In the genomic region with DNA sequence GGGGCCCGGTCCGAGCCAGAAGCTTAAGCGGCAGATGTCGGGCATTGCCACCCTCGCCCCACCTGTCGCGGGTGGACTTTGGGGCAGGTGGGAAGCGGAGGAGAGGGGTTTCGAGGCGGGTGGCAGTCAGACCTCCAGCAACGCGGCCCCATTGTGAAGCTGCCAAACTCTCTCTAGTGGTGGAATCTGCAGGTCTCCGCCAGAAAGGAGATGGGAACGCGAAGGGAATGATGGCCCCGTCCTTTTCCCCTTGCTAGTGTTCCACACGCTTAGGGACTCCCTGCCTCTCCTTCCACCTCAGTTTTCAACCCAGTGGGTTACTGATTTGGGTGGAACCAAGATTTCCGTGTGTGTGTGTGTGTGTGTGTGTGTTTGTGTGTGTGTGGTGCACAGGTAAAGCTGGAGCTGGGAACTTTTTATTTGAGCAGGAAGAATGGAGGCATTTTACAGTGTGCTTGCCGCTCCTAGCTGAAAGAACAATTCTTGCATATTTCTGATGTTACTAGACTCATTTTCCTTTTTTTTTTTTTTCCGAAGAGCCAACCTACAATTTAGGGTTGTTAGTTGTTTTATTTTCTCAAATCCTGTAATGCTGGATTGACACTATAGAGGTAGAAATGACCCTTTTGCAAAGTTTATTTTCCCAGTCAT, we compare ENCODE assay signal across 8 cellular contexts. TPM values are rescaled to one million over a fixed set of nuclear protein-coding genes. Genes with fewer than 3 reads are reported as not detected.
DNase-seq lines count a peak whose midpoint lies in the region; ATAC-seq, FAIRE-seq and TF ChIP-seq lines count a peak whose summit lies in the region.

No MANE protein-coding gene starts in this region.

- H4K20me1 ChIP-seq in GM12878 (ENCODE audit: control insufficient read depth, insufficient read depth): no peaks in the 10 kb centered on the region

- H3K4me3 ChIP-seq in GM12878 (peak overlapping the region; percentile 87), small intestine (ENCODE audit: low read depth in 1 of 2, low read length in 2 of 2) (peak overlapping the region; percentile 76 to 88)

- no peak for TF ChIP-seq EP300 in GM12878 (IDR thresholded peaks at IDR 0.05; ENCODE audit: borderline replicate concordance in 1 of 2, control insufficient read depth in 1 of 2, low read depth in 2 of 2, low read length in 2 of 2)

- peak overlapping the region; percentile 83 to 90 (median 86) for H3K4me3 Mint-ChIP-seq in immature natural killer cell

- H3K36me3 Mint-ChIP-seq in immature natural killer cell: no peaks in the 10 kb centered on the region

- no peaks in the 10 kb centered on the region for H3K36me3 ChIP-seq in GM12878 (ENCODE audit: control insufficient read depth in 2 of 2, insufficient read depth in 2 of 2, low read length in 1 of 2)
- no peaks in the 10 kb centered on the region for H3K36me3 ChIP-seq in small intestine (ENCODE audit: control insufficient read depth in 2 of 2, insufficient read depth in 2 of 2, low read length in 2 of 2)

- H2AFZ ChIP-seq in GM12878 (ENCODE audit: control insufficient read depth, low read depth, low read length): peak overlapping the region; percentile 76

- peak overlapping the region; percentile 34 for H3K27ac ChIP-seq in GM12878 (ENCODE audit: control insufficient read depth, insufficient read depth)
- peak overlapping the region; percentile 72 to 97 for H3K27ac ChIP-seq in small intestine (ENCODE audit: low read depth in 1 of 2, low read length in 1 of 2)

- H3K27me3 ChIP-seq in GM12878 (replicated peaks in 1 of 2; ENCODE audit: control insufficient read depth in 2 of 2, insufficient read depth in 2 of 2, low read length in 1 of 2) (no peaks in the 10 kb centered on the region), small intestine (ENCODE audit: control insufficient read depth in 2 of 2, insufficient read depth in 2 of 2, low read length in 2 of 2) (no peaks in the 10 kb centered on the region)

- BruUV-seq in GM12878 (replicated peaks; lab: Mats Ljungman, UMichigan): no TSS peak

- H3K79me2 ChIP-seq in GM12878 (ENCODE audit: control insufficient read depth, insufficient read depth, low read length): peaks cover 49% of the 10 kb centered on the region

- ATAC-seq in Right ventricle myocardium superior (ENCODE audit: poor library complexity) (peak; percentile 30), Right ventricle myocardium inferior (no peak), GM12878 (no peak), GM21367 (IDR thresholded peaks at IDR 0.05; ENCODE audit: unreplicated experiment) (no peak), HG03108 (IDR thresholded peaks at IDR 0.05; ENCODE audit: unreplicated experiment) (no peak)

- no peak for FAIRE-seq in GM12878 (lab: Jason Lieb, UNC)
- no peak for FAIRE-seq in small intestine (lab: Jason Lieb, UNC)

- no peaks in the 10 kb centered on the region for H3K9me3 ChIP-seq in GM12878 (replicated peaks; ENCODE audit: control insufficient read depth, insufficient read depth, low read length)
- no peaks in the 10 kb centered on the region for H3K9me3 ChIP-seq in small intestine (ENCODE audit: control insufficient read depth, low read depth)

- POLR2A ChIA-PET in GM12878 (lab: Charles Lee): interaction anchor here (0.7 to 2.6 kb wide), 5 partner anchors 12 to 504 kb away, joined by 3 to 7 read pairs (median 6); a partner anchor contains a TSS

- RAD21 ChIA-PET in GM12878 (lab: Charles Lee; ENCODE audit: unreplicated experiment): interaction anchor here (1.5 to 4.8 kb wide), 2 partner anchors 11 to 664 kb away, joined by 3 to 34 read pairs; no protein-coding TSS in a partner anchor

- SMC1A ChIA-PET in GM12878 (lab: Charles Lee; ENCODE audit: uncharacterized antibody, unreplicated experiment): interaction anchor here (0.6 to 9.1 kb wide), 9 partner anchors 12 to 497 kb away, joined by 3 to 64 read pairs (median 3); a partner anchor contains a TSS

- in situ Hi-C loops in GM12878 (cut with MboI): no loop called here

- peak overlapping the region in 5 of 6 donors; percentile 39 to 78 (median 69) for H3K27ac Mint-ChIP-seq in immature natural killer cell

- peaks cover 0 to 7% (median 0%) of the 10 kb centered on the region in 3 donors for H3K27me3 Mint-ChIP-seq in immature natural killer cell (ENCODE audit: low read depth in 3 of 3)

- H3K9me3 Mint-ChIP-seq in immature natural killer cell: no peaks in the 10 kb centered on the region

- peak overlapping the region; percentile 55 for H3K9ac ChIP-seq in GM12878 (ENCODE audit: control insufficient read depth, insufficient read depth, low read length)

- DNase-seq in Right ventricle myocardium superior (no peak), Right ventricle myocardium inferior (ENCODE audit: missing footprints) (no peak), NCI-H460 (ENCODE audit: extremely low read depth, low read depth) (peak; percentile 31), GM12878 (ENCODE audit: low read depth, low spot score) (no peak), immature natural killer cell (no peak), small intestine (peak; percentile 48)

- H3K4me2 ChIP-seq in GM12878 (ENCODE audit: control insufficient read depth, insufficient read depth): peak overlapping the region; percentile 94

- under 1% methylated on average over 19 of the region's 20 CpGs for WGBS in GM12878 (ENCODE audit: insufficient coverage, insufficient replicate concordance, low lambda C conversion rate, missing lambda C conversion rate)
- WGBS in small intestine, 3 donors: 1 to 3% (median 2%) methylated on average over 20 of the region's 20 CpGs

- intact Hi-C loops in Right ventricle myocardium superior (cut with DNase I) (loop anchor here (5.0 kb wide), 1 partner anchor 302 kb away; a partner anchor contains a TSS), Right ventricle myocardium inferior (cut with DNase I) (loop anchor here (2.0 to 10.0 kb wide), 2 partner anchors 215 to 305 kb away; a partner anchor contains a TSS), GM12878 (cut with micrococcal nuclease; ENCODE audit: unreplicated experiment) (loop anchor here (2.0 kb wide), 1 partner anchor 81 kb away; no protein-coding TSS in a partner anchor)

- CTCF ChIA-PET in GM12878 (lab: Yijun Ruan, JAX): interaction anchor here (1.3 to 7.7 kb wide), 3 partner anchors 11 to 216 kb away, joined by 4 to 77 read pairs (median 10); no protein-coding TSS in a partner anchor

- TF ChIP-seq POLR2A in GM12878 (IDR thresholded peaks at IDR 0.05; ENCODE audit: low read depth, low read length): no peak

- H3K4me1 ChIP-seq in GM12878 (ENCODE audit: control insufficient read depth, insufficient read depth, low read length): peaks cover 3% of the 10 kb centered on the region; the same call in 1 of the 2 replicates
- peaks cover 3 to 10% of the 10 kb centered on the region in 2 donors for H3K4me1 ChIP-seq in small intestine (ENCODE audit: control insufficient read depth in 2 of 2, insufficient read depth in 1 of 2, low read depth in 1 of 2, low read length in 1 of 2)

- TF ChIP-seq CTCF in GM12878 (IDR thresholded peaks at IDR 0.05 in 2 of 3, conservative IDR thresholded peaks at IDR 0.05 in 1 of 3; ENCODE audit: control insufficient read depth in 2 of 3, extremely low read depth in 1 of 3, insufficient read depth in 1 of 3, low read depth in 3 of 3, low read length in 3 of 3): no peak

- peaks cover 18 to 24% of the 10 kb centered on the region in 2 donors for H3K4me1 Mint-ChIP-seq in immature natural killer cell

- TF ChIP-seq RAD21 in GM12878 (IDR thresholded peaks at IDR 0.05; ENCODE audit: insufficient read depth, low read depth, low read length): no peak

TF ChIP-seq in GM12878, 131 proteins besides CTCF, POLR2A, EP300 and RAD21 (continues in another document):
- TF ChIP-seq PAX5 (IDR thresholded peaks at IDR 0.05; ENCODE audit: borderline replicate concordance, low read depth, low read length) (no peak), RCOR1 (conservative IDR thresholded peaks at IDR 0.05; ENCODE audit: low read depth, low read length) (no peak), CEBPB (IDR thresholded peaks at IDR 0.05; ENCODE audit: borderline replicate concordance in 1 of 2, low read depth in 2 of 2, low read length in 2 of 2) (no peak), TCF3 (IDR thresholded peaks at IDR 0.05; ENCODE audit: borderline replicate concordance, insufficient read depth, low read depth, low read length) (0 out of 2 replicates have a peak, but pooled peaks have one; percentile 7), BACH1 (IDR thresholded peaks at IDR 0.05; ENCODE audit: borderline replicate concordance) (no peak), SUZ12 (IDR thresholded peaks at IDR 0.05; ENCODE audit: unreplicated experiment) (no peak), NBN (IDR thresholded peaks at IDR 0.05) (peak; percentile 26; the same call in 1 of the 2 replicates)
- TF ChIP-seq, protein P1, sequence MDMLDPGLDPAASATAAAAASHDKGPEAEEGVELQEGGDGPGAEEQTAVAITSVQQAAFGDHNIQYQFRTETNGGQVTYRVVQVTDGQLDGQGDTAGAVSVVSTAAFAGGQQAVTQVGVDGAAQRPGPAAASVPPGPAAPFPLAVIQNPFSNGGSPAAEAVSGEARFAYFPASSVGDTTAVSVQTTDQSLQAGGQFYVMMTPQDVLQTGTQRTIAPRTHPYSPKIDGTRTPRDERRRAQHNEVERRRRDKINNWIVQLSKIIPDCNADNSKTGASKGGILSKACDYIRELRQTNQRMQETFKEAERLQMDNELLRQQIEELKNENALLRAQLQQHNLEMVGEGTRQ (IDR thresholded peaks at IDR 0.05; ENCODE audit: borderline replicate concordance, low read depth, low read length): no peak

RNA-seq across cellular contexts. Expression of a gene that starts 1.3 kb away (rescaled TPM):
- total RNA-seq in Right ventricle myocardium superior (3.9 TPM), Right ventricle myocardium inferior (4.3 TPM), GM12878 (2014; rRNA removed) (9.4 and 9.9 TPM in 2 replicates), GM12878 (2014; rRNA removed; fragmentation: Illumina TruSeq; extraction: Trizol) (10.2 and 10.6 TPM in 2 replicates), GM12878 (2021) (11.0 and 11.1 TPM in 2 replicates)
- 31.8 and 32.2 TPM in 2 replicates for total RNA-seq in NCI-H460 (2014; rRNA removed; shearing (Covaris generic))
- polyA plus RNA-seq in NCI-H460 (2014; cell fraction: nucleus; rRNA removed): 34.4 and 48.5 TPM in 2 replicates
- total RNA-seq in GM12878 (2013; cell fraction: nucleolus; rRNA removed): 7.2 and 7.3 TPM in 2 replicates
- polyA plus RNA-seq in GM12878 (2011; ENCODE audit: low read depth): 3.4 TPM
- polyA plus RNA-seq in GM12878 (2011; rRNA removed) (11.3 and 12.3 TPM in 2 replicates), GM12878 (2014; fragmentation: Illumina TruSeq; extraction: Trizol) (11.1 and 11.2 TPM in 2 replicates), GM12878 (2014; fragmentation: Nextera tagmentation; extraction: Ambion mirVana) (1 to 10 TPM; 2.1 to 3.8 TPM), GM12878 (2014; rRNA removed) (8.5 and 9.2 TPM in 2 replicates), GM12878 (2016; fragmentation: Nextera tagmentation; extraction: Ambion mirVana) (10 to 100 TPM; 15.5 to 16.1 TPM), immature natural killer cell (1 to 10 TPM; 2.8 to 6.5 (median 3.3) TPM), small intestine (10 to 100 TPM in 1 of 3 donors, 1 to 10 TPM in 2; 9.2 to 23.7 (median 9.8) TPM)
- polyA plus RNA-seq in GM12878 (2011; cell fraction: cytosol; rRNA removed): 6.1 and 6.3 TPM in 2 replicates
- polyA plus RNA-seq in GM12878 (2011; cell fraction: nucleus; rRNA removed): 7.3 and 9.6 TPM in 2 replicates
- polyA plus RNA-seq in GM12878 (2012): 5.0 and 6.3 TPM in 2 replicates
- polyA minus RNA-seq in GM12878 (2011; rRNA and poly(A)+ RNA removed): 9.7 and 11.3 TPM in 2 replicates
- 4.3 and 4.4 TPM in 2 replicates for polyA minus RNA-seq in GM12878 (2011; cell fraction: cytosol; rRNA and poly(A)+ RNA removed)
- 3.9 and 7.2 TPM in 2 replicates for polyA minus RNA-seq in GM12878 (2011; cell fraction: nucleus; rRNA and poly(A)+ RNA removed)

Comparison
In these comparisons a context has a peak if more than half of its experiments do, and no peak if none do; other contexts are left out.
1. DNase-seq: peak in NCI-H460 (single experiment) and small intestine (single experiment); none in Right ventricle myocardium superior (single experiment), Right ventricle myocardium inferior (single experiment), GM12878 (single experiment) and immature natural killer cell (0 of 3).